Comparison of ENCODE assay signal across 13 cellular contexts in genomic region chr21:37710555-37711293, GRCh38.
DNase-seq lines count a peak whose midpoint lies in the region; ATAC-seq, FAIRE-seq and TF ChIP-seq lines count a peak whose summit lies in the region.
"Had no signal": no experiment of that assay in that cellular context is flagged by ENCODE, and none has a peak within 500 bp of the region (broad histone marks: within the 10 kb centered on the region; RNA-seq: fewer than 3 reads in every experiment).

No MANE protein-coding gene starts in this region.

- H3K27ac ChIP-seq in A549, result peak overlapping the region; percentile 27 to 60; a peak in 3 of 6 replicates
- H3K27ac ChIP-seq in SK-N-SH (ENCODE audit: low read depth in 2 of 2, low read length in 1 of 2), result peak overlapping the region in 1 of 2 experiments; percentile 60; a peak in 2 of 4 replicates
- peak overlapping the region; percentile 55 to 75 for H3K27ac ChIP-seq in right atrium auricular region
- H3K27ac ChIP-seq in MM.1S (ENCODE audit: low read length), result no peak overlapping the region
- H3K27ac ChIP-seq: stomach, WERI-Rb-1 had no signal

- H3K4me1 Mint-ChIP-seq in activated T-cell treated with anti-CD3 and anti-CD28 coated beads, Interleukin-2, amount 50 U/mL, for 72 hours (ENCODE audit: low read depth), result no peaks in the 10 kb centered on the region

- H3K9ac ChIP-seq in SK-N-SH (no peak overlapping the region), MM.1S (ENCODE audit: low read length) (no peak overlapping the region)

- H3F3A ChIP-seq in SK-N-SH (replicated peaks; ENCODE audit: insufficient read depth) (no peaks in the 10 kb centered on the region), MM.1S (ENCODE audit: insufficient read depth, low read length) (no peaks in the 10 kb centered on the region)

- no peaks in the 10 kb centered on the region for H3K27me3 ChIP-seq in SK-N-SH (ENCODE audit: insufficient read depth)
- H3K27me3 ChIP-seq in right atrium auricular region, result no peaks in the 10 kb centered on the region
- H3K27me3 ChIP-seq in MM.1S (replicated peaks; ENCODE audit: insufficient read depth, low read length), result no peaks in the 10 kb centered on the region

- no peaks in the 10 kb centered on the region for H3K9me2 ChIP-seq in SK-N-SH
- no peaks in the 10 kb centered on the region for H3K9me2 ChIP-seq in MM.1S (replicated peaks; ENCODE audit: insufficient read depth, low read length)

- no peak overlapping the region for H3K27ac Mint-ChIP-seq in activated T-cell treated with anti-CD3 and anti-CD28 coated beads, Interleukin-2, amount 50 U/mL, for 72 hours

- peaks cover 9% of the 10 kb centered on the region for H3K4me1 ChIP-seq in A549
- peaks cover 0 to 15% of the 10 kb centered on the region in 2 experiments; a peak in 1 of 4 replicates for H3K4me1 ChIP-seq in SK-N-SH (ENCODE audit: control insufficient read depth in 1 of 2, insufficient read depth in 2 of 2, low read depth in 1 of 2, low read length in 1 of 2)
- peaks cover 0 to 12% of the 10 kb centered on the region in 2 donors for H3K4me1 ChIP-seq in right atrium auricular region
- no peaks in the 10 kb centered on the region for H3K4me1 ChIP-seq in MM.1S (ENCODE audit: low read length)

- peaks cover 6% of the 10 kb centered on the region; the same call in 2 of the 3 replicates for H3K9me3 ChIP-seq in A549
- no peaks in the 10 kb centered on the region for H3K9me3 ChIP-seq in SK-N-SH
- no peaks in the 10 kb centered on the region for H3K9me3 ChIP-seq in right atrium auricular region
- no peaks in the 10 kb centered on the region for H3K9me3 ChIP-seq in MM.1S (replicated peaks; ENCODE audit: insufficient read depth, low read length)
- H3K9me3 ChIP-seq: stomach had no signal

- no peak for TF ChIP-seq EP300 in A549 (IDR thresholded peaks at IDR 0.05)
- TF ChIP-seq EP300 in SK-N-SH (IDR thresholded peaks at IDR 0.05; ENCODE audit: borderline replicate concordance in 1 of 2, low read depth in 1 of 2, low read length in 1 of 2), result peak in 1 of 2 experiments; percentile 30; a peak in 2 of 4 replicates

- H2AFZ ChIP-seq in SK-N-SH (ENCODE audit: low read depth) (no peak overlapping the region), MM.1S (ENCODE audit: low read length) (no peak overlapping the region)

- no peak overlapping the region for H3K4me3 Mint-ChIP-seq in activated T-cell treated with anti-CD3 and anti-CD28 coated beads, Interleukin-2, amount 50 U/mL, for 72 hours

- ATAC-seq in A549 (no peak), GM18868 (IDR thresholded peaks at IDR 0.05; ENCODE audit: unreplicated experiment) (no peak)
- no peak for ATAC-seq in activated T-cell treated with anti-CD3 and anti-CD28 coated beads, Interleukin-2, amount 50 U/mL, for 72 hours (replicated peaks in 1 of 2)

- H3K4me2 ChIP-seq in A549 (no peak overlapping the region), SK-N-SH (no peak overlapping the region), MM.1S (ENCODE audit: low read depth, low read length) (no peak overlapping the region)

- DNase-seq in A549 (ENCODE audit: low read depth in 1 of 2, low spot score in 1 of 2), result no peak
- DNase-seq in HTR-8/SVneo (ENCODE audit: insufficient read length, low spot score), result peak; percentile 17
- peak; percentile 50 for DNase-seq in SK-N-SH
- no peak for DNase-seq in right atrium auricular region (ENCODE audit: low spot score)
- no peak for DNase-seq in activated T-cell treated with anti-CD3 and anti-CD28 coated beads, Interleukin-2, amount 50 U/mL, for 72 hours
- no peak for DNase-seq in MM.1S
- DNase-seq in HuH-7 (ENCODE audit: low spot score), result no peak
- DNase-seq: kidney glomerular epithelial cell; stimulated activated CD4-positive, alpha-beta T cell treated with anti-CD3 and anti-CD28 coated beads, Interleukin-4, amount 100 ng/mL, for 4 hours; stomach; WERI-Rb-1 had no signal

- no peaks in the 10 kb centered on the region for H3K36me3 Mint-ChIP-seq in activated T-cell treated with anti-CD3 and anti-CD28 coated beads, Interleukin-2, amount 50 U/mL, for 72 hours (ENCODE audit: insufficient read depth in 2 of 2)

- H3K9me3 Mint-ChIP-seq in activated T-cell treated with anti-CD3 and anti-CD28 coated beads, Interleukin-2, amount 50 U/mL, for 72 hours, result no peaks in the 10 kb centered on the region

- no peak for FAIRE-seq in A549 (lab: Jason Lieb, UNC)
- no peak for FAIRE-seq in HTR-8/SVneo (lab: Jason Lieb, UNC)
- FAIRE-seq: H1 had no signal

- 85% methylated on average over 19 of the region's 24 CpGs for WGBS in A549 (ENCODE audit: missing lambda C conversion rate)
- WGBS in SK-N-SH (ENCODE audit: low lambda C conversion rate), result 36% methylated on average over 23 of the region's 24 CpGs

- peaks cover 31% of the 10 kb centered on the region for H3K27me3 Mint-ChIP-seq in activated T-cell treated with anti-CD3 and anti-CD28 coated beads, Interleukin-2, amount 50 U/mL, for 72 hours (ENCODE audit: low read depth)

- TF ChIP-seq CTCF in A549 (IDR thresholded peaks at IDR 0.05), result no peak
- TF ChIP-seq CTCF in SK-N-SH (IDR thresholded peaks at IDR 0.05), result no peak
- TF ChIP-seq CTCF in right atrium auricular region (IDR thresholded peaks at IDR 0.05), result no peak
- no peak for TF ChIP-seq CTCF in MM.1S (IDR thresholded peaks at IDR 0.05; ENCODE audit: low read length)

- no peaks in the 10 kb centered on the region for H4K20me1 ChIP-seq in SK-N-SH (ENCODE audit: insufficient read depth)
- no peaks in the 10 kb centered on the region for H4K20me1 ChIP-seq in MM.1S (ENCODE audit: insufficient read depth, low read length)

- no peak overlapping the region for H3K4me3 ChIP-seq in A549
- no peak overlapping the region for H3K4me3 ChIP-seq in SK-N-SH (ENCODE audit: low read depth in 2 of 2, low read length in 1 of 2)
- no peak overlapping the region for H3K4me3 ChIP-seq in right atrium auricular region
- no peak overlapping the region for H3K4me3 ChIP-seq in MM.1S (ENCODE audit: low read length)
- H3K4me3 ChIP-seq: stomach had no signal

- no peak for TF ChIP-seq POLR2A in A549 (IDR thresholded peaks at IDR 0.05; ENCODE audit: low read length)

- no peaks in the 10 kb centered on the region for H3K79me2 ChIP-seq in SK-N-SH (ENCODE audit: insufficient read depth)
- H3K79me2 ChIP-seq in MM.1S (ENCODE audit: low read length), result no peaks in the 10 kb centered on the region

- TF ChIP-seq RAD21 in A549 (conservative IDR thresholded peaks at IDR 0.05 in 1 of 2, IDR thresholded peaks at IDR 0.05 in 1 of 2) (no peak), SK-N-SH (IDR thresholded peaks at IDR 0.05; ENCODE audit: low read length) (no peak)

- POLR2A ChIA-PET in A549 (lab: Yijun Ruan, JAX), result no interaction called here
- POLR2A ChIA-PET in SK-N-SH (lab: Yijun Ruan, JAX), result no interaction called here

- CTCF ChIA-PET in A549 (lab: Yijun Ruan, JAX), result interaction anchor here (0.7 to 4.3 kb wide), 11 partner anchors 9 to 659 kb away, joined by 3 to 31 read pairs (median 4); no protein-coding TSS in a partner anchor
- CTCF ChIA-PET in SK-N-SH (lab: Yijun Ruan, JAX), result interaction anchor here (0.7 to 4.4 kb wide), 17 partner anchors 10 to 645 kb away, joined by 3 to 52 read pairs (median 7); partner anchors contain the start of gene KCNJ6

- H3K36me3 ChIP-seq in SK-N-SH (replicated peaks in 1 of 2; ENCODE audit: control insufficient read depth in 1 of 2, insufficient read depth in 2 of 2, low read length in 1 of 2) (no peaks in the 10 kb centered on the region), right atrium auricular region (no peaks in the 10 kb centered on the region), MM.1S (replicated peaks; ENCODE audit: insufficient read depth, low read length) (no peaks in the 10 kb centered on the region)
- H3K36me3 ChIP-seq: stomach, WERI-Rb-1 had no signal

TF ChIP-seq in A549, 52 proteins besides CTCF, POLR2A, EP300 and RAD21:
- no peak for TF ChIP-seq ELK1 (IDR thresholded peaks at IDR 0.05; ENCODE audit: low read depth, low read length)
- TF ChIP-seq E2F6 (IDR thresholded peaks at IDR 0.05; ENCODE audit: borderline replicate concordance, low read depth), result no peak
- no peak for TF ChIP-seq NFE2L2 (conservative IDR thresholded peaks at IDR 0.05; ENCODE audit: low read length)
- no peak for TF ChIP-seq RARB (CRISPR knock-in tag; IDR thresholded peaks at IDR 0.05)
- no peak for TF ChIP-seq KDM1A (IDR thresholded peaks at IDR 0.05; ENCODE audit: low read depth)

TF ChIP-seq in SK-N-SH, 30 proteins besides CTCF, POLR2A, EP300 and RAD21:
- TF ChIP-seq FOSL2 (IDR thresholded peaks at IDR 0.05; ENCODE audit: borderline replicate concordance, low read depth) (no peak), TCF12 (IDR thresholded peaks at IDR 0.05) (no peak), SIN3A (IDR thresholded peaks at IDR 0.05; ENCODE audit: borderline replicate concordance, low read depth, low read length) (no peak), EZH2phosphoT487 (IDR thresholded peaks at IDR 0.05; ENCODE audit: borderline replicate concordance, low read depth) (no peak), MEF2A (IDR thresholded peaks at IDR 0.05; ENCODE audit: borderline replicate concordance, low read depth) (no peak), ZBTB33 (IDR thresholded peaks at IDR 0.05; ENCODE audit: borderline replicate concordance, low read depth) (no peak), POLR2AphosphoS5 (IDR thresholded peaks at IDR 0.05; ENCODE audit: low read depth, low read length) (no peak), YY1 (IDR thresholded peaks at IDR 0.05; ENCODE audit: low read depth) (no peak), MXI1 (IDR thresholded peaks at IDR 0.05; ENCODE audit: low read depth, low read length) (peak; percentile 36; the same call in 1 of the 2 replicates), RCOR1 (IDR thresholded peaks at IDR 0.05; ENCODE audit: low read length) (peak; percentile 15; the same call in 1 of the 2 replicates), NFIC (IDR thresholded peaks at IDR 0.05; ENCODE audit: borderline replicate concordance) (no peak), SMC3 (IDR thresholded peaks at IDR 0.05; ENCODE audit: low read depth, low read length) (no peak)

Comparison
In these comparisons a context has a peak if more than half of its experiments do, and no peak if none do; other contexts are left out.
1. DNase-seq: peak in HTR-8/SVneo (single experiment) and SK-N-SH (single experiment); none in A549 (0 of 2), right atrium auricular region (single experiment), activated T-cell treated with anti-CD3 and anti-CD28 coated beads, Interleukin-2, amount 50 U/mL, for 72 hours (0 of 2), MM.1S (single experiment) and HuH-7 (single experiment).
2. Of the 12 proteins assayed by ChIP-seq in both A549 and SK-N-SH: peak only in A549: none; only in SK-N-SH: RCOR1; in both: none; in neither: 10; mixed calls (peak in some experiments, not most) for 1.